Comparison of ENCODE assay signal across 17 cellular contexts in the genomic region with DNA sequence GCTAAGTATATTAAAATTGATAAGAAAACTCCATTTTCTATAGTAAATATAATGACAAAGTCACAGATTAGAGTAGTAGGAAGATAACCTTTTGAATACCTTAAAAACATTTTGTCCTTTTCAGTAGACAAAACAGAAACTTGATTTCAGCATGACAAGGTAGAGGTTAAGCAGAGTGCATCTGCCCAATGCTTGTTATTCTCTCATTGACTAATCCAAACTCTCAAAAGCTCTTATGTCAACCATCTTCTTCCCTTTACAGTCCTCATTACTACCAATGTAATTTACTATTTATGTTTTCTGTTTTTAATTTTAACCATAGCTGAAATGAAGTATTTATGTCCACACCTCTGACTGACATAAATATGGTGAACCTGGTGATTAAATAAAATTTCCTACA. TPM values are rescaled to one million over a fixed set of nuclear protein-coding genes. Genes with fewer than 3 reads are reported as not detected.
DNase-seq lines count a peak whose midpoint lies in the region; ATAC-seq and TF ChIP-seq lines count a peak whose summit lies in the region.
"Had no signal": no experiment of that assay in that cellular context is flagged by ENCODE, and none has a peak within 500 bp of the region (broad histone marks: within the 10 kb centered on the region; RNA-seq: fewer than 3 reads in every experiment).

No MANE protein-coding gene starts in this region.

- ATAC-seq in GM18873 (IDR thresholded peaks at IDR 0.05; ENCODE audit: low FRiP score, unreplicated experiment): peak; percentile 81
- ATAC-seq in GM21825 (IDR thresholded peaks at IDR 0.05; ENCODE audit: unreplicated experiment): peak; percentile 67
- ATAC-seq in HG03108 (IDR thresholded peaks at IDR 0.05; ENCODE audit: unreplicated experiment): peak; percentile 78
- ATAC-seq in foreskin keratinocyte: no peak

- no peaks in the 10 kb centered on the region for H3K36me3 ChIP-seq in uterus
- H3K36me3 ChIP-seq: esophagus muscularis mucosa had no signal

- no peak for TF ChIP-seq POLR2A in uterus (IDR thresholded peaks at IDR 0.05)

- intact Hi-C loops in uterus (cut with DNase I; ENCODE audit: low total_unique reads): no loop called here

- H3K4me3 ChIP-seq in uterus: no peak overlapping the region
- H3K4me3 ChIP-seq: esophagus muscularis mucosa had no signal

- H3K4me1 ChIP-seq in uterus: no peaks in the 10 kb centered on the region
- H3K4me1 ChIP-seq in foreskin keratinocyte: no peaks in the 10 kb centered on the region

- H3K27ac ChIP-seq in uterus: no peak overlapping the region
- H3K27ac ChIP-seq in foreskin keratinocyte: no peak overlapping the region
- H3K27ac ChIP-seq: esophagus muscularis mucosa had no signal

- TF ChIP-seq CTCF in GM10266 (IDR thresholded peaks at IDR 0.05; ENCODE audit: control insufficient read depth, insufficient read depth, low read depth, missing control alignments) (no peak), uterus (IDR thresholded peaks at IDR 0.05) (no peak), foreskin keratinocyte (conservative IDR thresholded peaks at IDR 0.05) (no peak)

- H3K27me3 ChIP-seq in uterus (no peaks in the 10 kb centered on the region), foreskin keratinocyte (no peaks in the 10 kb centered on the region)
- H3K27me3 ChIP-seq: esophagus muscularis mucosa had no signal

- DNase-seq in GM10266 (ENCODE audit: extremely low spot score) (peak; percentile 37), uterus (no peak), NCI-H446 (lab: John Stamatoyannopoulos, UW) (no peak), foreskin keratinocyte (no peak)
- DNase-seq in stimulated activated CD4-positive, alpha-beta T cell treated with anti-CD3 and anti-CD28 coated beads, Interleukin-2, amount 100 ng/mL, for 24 hours: no peak
- DNase-seq: activated CD4-positive, alpha-beta T cell treated with anti-CD3 and anti-CD28 coated beads, Interleukin-2, amount 50 U/mL, for 1 hour; activated naive CD8-positive, alpha-beta T cell treated with anti-CD3 and anti-CD28 coated beads, Interleukin-2, amount 10 ng/mL, durations not matched to agents 7 days and 5 days; HFFc6; mesenchymal stem cell; posterior cingulate gyrus had no signal

- H3K9me3 ChIP-seq in uterus: no peaks in the 10 kb centered on the region
- H3K9me3 ChIP-seq: esophagus muscularis mucosa had no signal

RNA-seq across cellular contexts. Expression of a gene that starts 11.1 kb away (rescaled TPM):
- total RNA-seq in uterus (1 to 10 TPM in 1 of 4 donors, under 1 TPM in 1, not detected in 2; 0.55 to 1.2 TPM), foreskin keratinocyte (16.2 and 17.0 TPM in 2 replicates)
- 3.2 and 4.3 TPM in 2 replicates for polyA plus RNA-seq in foreskin keratinocyte

RNA-seq across cellular contexts. Expression of a gene that starts 11.2 kb away (rescaled TPM):
- 1 to 10 TPM in 1 of 4 donors, under 1 TPM in 2, not detected in 1; 0.27 to 4.1 (median 0.55) TPM for total RNA-seq in uterus
- 0.31 and 0.53 TPM in 2 replicates for total RNA-seq in foreskin keratinocyte
- 0.41 and 0.50 TPM in 2 replicates for polyA plus RNA-seq in foreskin keratinocyte
- total RNA-seq: activated naive CD8-positive, alpha-beta T cell treated with anti-CD3 and anti-CD28 coated beads, Interleukin-2, amount 10 ng/mL, durations not matched to agents 7 days and 5 days; HFFc6; OCI-LY7; T-helper 1 cell treated with Interleukin-12 subunit alpha and Interleukin-12 subunit beta and Interleukin-4 antibody, amounts not matched to agents 30 ng/mL and 1 ng/mL, for 36 hours had no signal
- polyA plus RNA-seq: AG04450 had no signal
